18 cellular contexts compared by ENCODE assay signal in the genomic region with DNA sequence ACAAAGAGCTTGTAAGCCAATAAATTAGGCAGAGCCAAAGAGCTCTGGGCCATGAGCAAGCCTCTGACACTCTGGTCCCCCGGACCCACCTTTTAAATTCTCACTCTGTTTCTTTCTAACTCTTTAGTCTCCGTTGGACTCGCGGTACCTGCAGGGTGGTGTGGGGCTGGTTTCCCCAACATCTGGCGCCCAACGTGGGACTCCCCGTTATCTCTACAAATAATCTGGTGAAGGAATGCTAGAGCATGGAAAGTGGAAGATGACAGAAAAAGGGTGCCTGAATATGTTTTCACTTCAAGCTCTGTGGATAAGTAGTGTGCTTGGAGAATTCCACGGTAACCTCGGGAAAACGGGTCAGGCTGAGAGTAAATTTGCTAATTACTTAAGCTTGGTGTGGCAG. TPM values are rescaled to one million over a fixed set of nuclear protein-coding genes. Genes with fewer than 3 reads are reported as not detected.
"Had no signal": no experiment of that assay in that cellular context is flagged by ENCODE, and none has a peak within 500 bp of the region (broad histone marks: within the 10 kb centered on the region; RNA-seq: fewer than 3 reads in every experiment).

No MANE protein-coding gene starts in this region.

- H3K4me3 Mint-ChIP-seq: activated naive CD4-positive, alpha-beta T cell treated with anti-CD3 and anti-CD28 coated beads, Interleukin-2, amount 10 ng/mL, durations not matched to agents 7 days and 5 days; nephron; stimulated activated effector memory CD8-positive, alpha-beta T cell treated with anti-CD3 and anti-CD28 coated beads, Interleukin-12 subunit alpha, Interleukin-12 subunit beta, amount 100 ng/mL, for 72 hours had no signal

- ATAC-seq: activated CD4-positive, CD25-positive, alpha-beta regulatory T cell treated with anti-CD3 and anti-CD28 coated beads, Interleukin-2, amount 50 U/mL, for 24 hours; left lung; stimulated activated effector memory CD8-positive, alpha-beta T cell treated with anti-CD3 and anti-CD28 coated beads, Interleukin-12 subunit alpha, Interleukin-12 subunit beta, amount 100 ng/mL, for 72 hours; upper lobe of right lung had no signal

- H3K36me3 Mint-ChIP-seq: stimulated activated effector memory CD8-positive, alpha-beta T cell treated with anti-CD3 and anti-CD28 coated beads, Interleukin-12 subunit alpha, Interleukin-12 subunit beta, amount 100 ng/mL, for 72 hours had no signal

- DNase-seq: activated CD4-positive, alpha-beta T cell treated with anti-CD3 and anti-CD28 coated beads, Interleukin-2, amount 50 U/mL, for 4 hours; activated naive CD4-positive, alpha-beta T cell treated with anti-CD3 and anti-CD28 coated beads, Interleukin-2, amount 10 ng/mL, durations not matched to agents 7 days and 5 days; activated T-cell treated with anti-CD3 and anti-CD28 coated beads, Interleukin-2, amount 50 U/mL, for 1 hour; central memory CD4-positive, alpha-beta T cell; effector memory CD4-positive, alpha-beta T cell; left lung; occipital lobe; T1000; upper lobe of right lung had no signal

- H3K27ac ChIP-seq: epithelial cell of prostate, left lung, thoracic aorta, upper lobe of right lung had no signal

- H3K36me3 ChIP-seq: left lung, thoracic aorta, upper lobe of right lung had no signal

- H3K27ac Mint-ChIP-seq: activated naive CD4-positive, alpha-beta T cell treated with anti-CD3 and anti-CD28 coated beads, Interleukin-2, amount 10 ng/mL, durations not matched to agents 7 days and 5 days; activated T-helper 2 cell treated with anti-CD3 and anti-CD28 coated beads, Interferon-gamma antibody, Interleukin-2, Interleukin-4, amounts not matched to agents 10 μg/mL and 5 μg/mL and 100 μg/mL, durations not matched to agents 14 hours and 24 hours and 36 hours; nephron; stimulated activated effector memory CD8-positive, alpha-beta T cell treated with anti-CD3 and anti-CD28 coated beads, Interleukin-12 subunit alpha, Interleukin-12 subunit beta, amount 100 ng/mL, for 72 hours had no signal

- H3K4me1 Mint-ChIP-seq: activated naive CD4-positive, alpha-beta T cell treated with anti-CD3 and anti-CD28 coated beads, Interleukin-2, amount 10 ng/mL, durations not matched to agents 7 days and 5 days; nephron; stimulated activated effector memory CD8-positive, alpha-beta T cell treated with anti-CD3 and anti-CD28 coated beads, Interleukin-12 subunit alpha, Interleukin-12 subunit beta, amount 100 ng/mL, for 72 hours had no signal

- H3K27me3 ChIP-seq: upper lobe of right lung had no signal

- H3K4me3 ChIP-seq: left lung, thoracic aorta, upper lobe of right lung had no signal

- H3K4me1 ChIP-seq: left lung, upper lobe of right lung had no signal

RNA-seq across cellular contexts. Expression of a gene that starts 36.5 kb away (rescaled TPM):
- total RNA-seq: activated T-helper 2 cell treated with anti-CD3 and anti-CD28 coated beads, Interferon-gamma antibody, Interleukin-2, Interleukin-4, amounts not matched to agents 10 μg/mL and 5 μg/mL and 100 μg/mL, durations not matched to agents 14 hours and 24 hours and 36 hours; occipital lobe; posterior vena cava; thoracic aorta had no signal
- polyA plus RNA-seq: adipose tissue, keratinocyte had no signal
